ENCODE assay signal across 12 cellular contexts in the genomic region with DNA sequence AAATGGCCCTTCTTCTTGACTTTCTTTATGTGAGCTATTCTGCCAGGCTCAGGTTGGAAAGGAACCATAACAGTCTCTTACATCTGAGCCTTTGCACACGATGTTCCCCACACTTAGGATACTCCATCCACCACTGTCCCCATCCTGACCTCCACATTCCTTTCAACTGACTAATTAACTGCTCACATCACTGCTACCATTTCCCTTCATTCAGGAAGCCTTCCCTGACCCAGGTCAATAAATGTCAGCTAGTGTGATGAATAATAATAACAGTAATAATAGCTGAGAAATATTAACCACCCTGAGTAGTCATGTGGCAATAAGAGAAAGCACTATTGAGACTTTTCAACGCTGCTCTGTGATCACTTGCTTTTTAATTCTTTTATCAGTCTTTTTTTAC.
DNase-seq lines count a peak whose midpoint lies in the region; ATAC-seq, FAIRE-seq and TF ChIP-seq lines count a peak whose summit lies in the region.
"Had no signal": no experiment of that assay in that cellular context is flagged by ENCODE, and none has a peak within 500 bp of the region (broad histone marks: within the 10 kb centered on the region; RNA-seq: fewer than 3 reads in every experiment).

No MANE protein-coding gene starts in this region.

- no peaks in the 10 kb centered on the region for H3K27me3 ChIP-seq in bronchial epithelial cell (ENCODE audit: control insufficient read depth, insufficient read depth, low read length)
- H3K27me3 ChIP-seq: spleen had no signal

- POLR2A ChIA-PET in HEK293T (lab: Yijun Ruan, JAX): no interaction called here

- H3K36me3 ChIP-seq in bronchial epithelial cell (ENCODE audit: control insufficient read depth, insufficient read depth, low read length): no peaks in the 10 kb centered on the region
- H3K36me3 ChIP-seq: spleen had no signal

- TF ChIP-seq CTCF in AG10803 (conservative IDR thresholded peaks at IDR 0.05; ENCODE audit: low read length) (no peak), bronchial epithelial cell (IDR thresholded peaks at IDR 0.05; ENCODE audit: insufficient read depth, low read length, severe bottlenecking) (no peak)

- peak; percentile 0 for DNase-seq in AG10803 (ENCODE audit: low read depth)
- peak; percentile 10 for DNase-seq in HuH-7.5 (ENCODE audit: low spot score)
- peak; percentile 75 for DNase-seq in bronchial epithelial cell (ENCODE audit: low read depth)
- DNase-seq in iPS DF 4.7 (ENCODE audit: extremely low read depth, low spot score): peak; percentile 16
- no peak for DNase-seq in HEK293T (ENCODE audit: extremely low spot score)
- no peak for DNase-seq in NCI-H345 treated with DMSO at 0.1 percent for 48 hours (lab: John Stamatoyannopoulos, UW; ENCODE audit: unreplicated experiment)
- DNase-seq: activated CD8-positive, alpha-beta memory T cell treated with anti-CD3 and anti-CD28 coated beads, Interleukin-2, amount 10 ng/mL, durations not matched to agents 7 days and 5 days; kidney; NCI-H2081; spleen had no signal

- no peak for FAIRE-seq in bronchial epithelial cell (lab: Jason Lieb, UNC)
- FAIRE-seq: kidney had no signal

- no peak overlapping the region for H3K4me3 ChIP-seq in AG10803 (ENCODE audit: low read length)
- H3K4me3 ChIP-seq in bronchial epithelial cell (ENCODE audit: low read depth, low read length): no peak overlapping the region
- H3K4me3 ChIP-seq: spleen had no signal

- ATAC-seq in HG02840 (IDR thresholded peaks at IDR 0.05; ENCODE audit: low FRiP score, unreplicated experiment) (no peak), GM18868 (IDR thresholded peaks at IDR 0.05; ENCODE audit: unreplicated experiment) (no peak)
- ATAC-seq: activated CD8-positive, alpha-beta memory T cell treated with anti-CD3 and anti-CD28 coated beads, Interleukin-2, amount 10 ng/mL, durations not matched to agents 7 days and 5 days had no signal

- CTCF ChIA-PET in HEK293T (lab: Yijun Ruan, JAX): interaction anchor here (0.7 kb wide), 1 partner anchor 189 kb away, joined by 3 read pairs; no protein-coding TSS in a partner anchor

TF ChIP-seq in HEK293T, 16 proteins besides CTCF, POLR2A, EP300 and RAD21:
- no peak for TF ChIP-seq NFRKB (IDR thresholded peaks at IDR 0.05)
- no peak for TF ChIP-seq BHLHE40 (IDR thresholded peaks at IDR 0.05; ENCODE audit: borderline replicate concordance)
- no peak for TF ChIP-seq L3MBTL2 (conservative IDR thresholded peaks at IDR 0.05)
- no peak for TF ChIP-seq FOXA1 (IDR thresholded peaks at IDR 0.05)
- TF ChIP-seq CTBP1 (IDR thresholded peaks at IDR 0.05; ENCODE audit: borderline replicate concordance): no peak
- TF ChIP-seq, protein P1, sequence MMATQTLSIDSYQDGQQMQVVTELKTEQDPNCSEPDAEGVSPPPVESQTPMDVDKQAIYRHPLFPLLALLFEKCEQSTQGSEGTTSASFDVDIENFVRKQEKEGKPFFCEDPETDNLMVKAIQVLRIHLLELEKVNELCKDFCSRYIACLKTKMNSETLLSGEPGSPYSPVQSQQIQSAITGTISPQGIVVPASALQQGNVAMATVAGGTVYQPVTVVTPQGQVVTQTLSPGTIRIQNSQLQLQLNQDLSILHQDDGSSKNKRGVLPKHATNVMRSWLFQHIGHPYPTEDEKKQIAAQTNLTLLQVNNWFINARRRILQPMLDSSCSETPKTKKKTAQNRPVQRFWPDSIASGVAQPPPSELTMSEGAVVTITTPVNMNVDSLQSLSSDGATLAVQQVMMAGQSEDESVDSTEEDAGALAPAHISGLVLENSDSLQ (IDR thresholded peaks at IDR 0.05): no peak
- TF ChIP-seq FOXM1 (IDR thresholded peaks at IDR 0.05; ENCODE audit: borderline replicate concordance): no peak
- TF ChIP-seq LEF1 (IDR thresholded peaks at IDR 0.05; ENCODE audit: borderline replicate concordance): no peak
- TF ChIP-seq SP1 (IDR thresholded peaks at IDR 0.05): no peak
- no peak for TF ChIP-seq ZNF384 (IDR thresholded peaks at IDR 0.05)
- TF ChIP-seq ARNT (IDR thresholded peaks at IDR 0.05): no peak
- TF ChIP-seq SUZ12 (IDR thresholded peaks at IDR 0.05): no peak
- TF ChIP-seq ELF4 (IDR thresholded peaks at IDR 0.05): no peak
- no peak for TF ChIP-seq FOXK2 (IDR thresholded peaks at IDR 0.05)
- no peak for TF ChIP-seq HDGF (IDR thresholded peaks at IDR 0.05; ENCODE audit: borderline replicate concordance)
- no peak for TF ChIP-seq TARDBP (IDR thresholded peaks at IDR 0.05)

Comparison
In these comparisons a context has a peak if more than half of its experiments do, and no peak if none do; other contexts are left out.
1. DNase-seq: peak in AG10803 (single experiment), HuH-7.5 (single experiment), bronchial epithelial cell (single experiment) and iPS DF 4.7 (single experiment); none in HEK293T (single experiment) and NCI-H345 treated with DMSO at 0.1 percent for 48 hours (single experiment).